In the genomic region with DNA sequence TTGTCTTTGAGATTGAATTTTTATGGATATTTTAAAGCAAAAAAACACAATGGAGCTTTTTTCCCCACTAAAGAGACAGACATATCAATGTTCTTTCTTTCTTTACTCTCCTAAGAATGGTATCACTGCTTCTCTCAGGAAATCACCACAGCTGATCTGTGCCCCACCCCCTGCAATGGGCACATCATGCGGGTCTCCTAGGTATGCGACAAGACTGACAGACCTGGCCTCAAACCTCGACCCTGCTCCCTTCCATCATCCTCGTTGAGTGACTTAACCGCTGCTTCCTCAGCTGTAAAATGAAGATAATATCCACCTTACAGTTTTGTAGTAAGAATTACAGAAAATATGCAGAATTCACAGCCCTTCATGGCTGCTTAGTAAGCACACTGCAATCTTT, we compare ENCODE assay signal across 1 cellular context.
TF ChIP-seq lines count a peak whose summit lies in the region.

No MANE protein-coding gene starts in this region.

TF ChIP-seq in WTC11, 78 proteins besides CTCF, POLR2A, EP300 and RAD21 (continued from another document):
- TF ChIP-seq, protein P1, sequence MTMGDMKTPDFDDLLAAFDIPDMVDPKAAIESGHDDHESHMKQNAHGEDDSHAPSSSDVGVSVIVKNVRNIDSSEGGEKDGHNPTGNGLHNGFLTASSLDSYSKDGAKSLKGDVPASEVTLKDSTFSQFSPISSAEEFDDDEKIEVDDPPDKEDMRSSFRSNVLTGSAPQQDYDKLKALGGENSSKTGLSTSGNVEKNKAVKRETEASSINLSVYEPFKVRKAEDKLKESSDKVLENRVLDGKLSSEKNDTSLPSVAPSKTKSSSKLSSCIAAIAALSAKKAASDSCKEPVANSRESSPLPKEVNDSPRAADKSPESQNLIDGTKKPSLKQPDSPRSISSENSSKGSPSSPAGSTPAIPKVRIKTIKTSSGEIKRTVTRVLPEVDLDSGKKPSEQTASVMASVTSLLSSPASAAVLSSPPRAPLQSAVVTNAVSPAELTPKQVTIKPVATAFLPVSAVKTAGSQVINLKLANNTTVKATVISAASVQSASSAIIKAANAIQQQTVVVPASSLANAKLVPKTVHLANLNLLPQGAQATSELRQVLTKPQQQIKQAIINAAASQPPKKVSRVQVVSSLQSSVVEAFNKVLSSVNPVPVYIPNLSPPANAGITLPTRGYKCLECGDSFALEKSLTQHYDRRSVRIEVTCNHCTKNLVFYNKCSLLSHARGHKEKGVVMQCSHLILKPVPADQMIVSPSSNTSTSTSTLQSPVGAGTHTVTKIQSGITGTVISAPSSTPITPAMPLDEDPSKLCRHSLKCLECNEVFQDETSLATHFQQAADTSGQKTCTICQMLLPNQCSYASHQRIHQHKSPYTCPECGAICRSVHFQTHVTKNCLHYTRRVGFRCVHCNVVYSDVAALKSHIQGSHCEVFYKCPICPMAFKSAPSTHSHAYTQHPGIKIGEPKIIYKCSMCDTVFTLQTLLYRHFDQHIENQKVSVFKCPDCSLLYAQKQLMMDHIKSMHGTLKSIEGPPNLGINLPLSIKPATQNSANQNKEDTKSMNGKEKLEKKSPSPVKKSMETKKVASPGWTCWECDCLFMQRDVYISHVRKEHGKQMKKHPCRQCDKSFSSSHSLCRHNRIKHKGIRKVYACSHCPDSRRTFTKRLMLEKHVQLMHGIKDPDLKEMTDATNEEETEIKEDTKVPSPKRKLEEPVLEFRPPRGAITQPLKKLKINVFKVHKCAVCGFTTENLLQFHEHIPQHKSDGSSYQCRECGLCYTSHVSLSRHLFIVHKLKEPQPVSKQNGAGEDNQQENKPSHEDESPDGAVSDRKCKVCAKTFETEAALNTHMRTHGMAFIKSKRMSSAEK (CRISPR knock-in tag; IDR thresholded peaks at IDR 0.05; ENCODE audit: borderline replicate concordance), result no peak
- TF ChIP-seq CREB1 (CRISPR knock-in tag; IDR thresholded peaks at IDR 0.05) (no peak), ATF2 (CRISPR knock-in tag; IDR thresholded peaks at IDR 0.05; ENCODE audit: borderline replicate concordance, low read depth) (no peak), NFATC4 (CRISPR knock-in tag; IDR thresholded peaks at IDR 0.05) (no peak)
- TF ChIP-seq, protein P2, sequence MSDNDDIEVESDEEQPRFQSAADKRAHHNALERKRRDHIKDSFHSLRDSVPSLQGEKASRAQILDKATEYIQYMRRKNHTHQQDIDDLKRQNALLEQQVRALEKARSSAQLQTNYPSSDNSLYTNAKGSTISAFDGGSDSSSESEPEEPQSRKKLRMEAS (CRISPR knock-in tag; IDR thresholded peaks at IDR 0.05), result no peak
